Comparison of ENCODE assay signal across 13 cellular contexts in genomic region chr5:173310861-173311515, GRCh38. TPM values are rescaled to one million over a fixed set of nuclear protein-coding genes. Genes with fewer than 3 reads are reported as not detected.
DNase-seq lines count a peak whose midpoint lies in the region; ATAC-seq, FAIRE-seq and TF ChIP-seq lines count a peak whose summit lies in the region.
"Had no signal": no experiment of that assay in that cellular context is flagged by ENCODE, and none has a peak within 500 bp of the region (broad histone marks: within the 10 kb centered on the region; RNA-seq: fewer than 3 reads in every experiment).

No MANE protein-coding gene starts in this region.

- H3K9me3 Mint-ChIP-seq in astrocyte (ENCODE audit: unreplicated experiment) = peaks cover 8% of the 10 kb centered on the region

- H3K79me2 ChIP-seq in astrocyte (ENCODE audit: insufficient read depth, low read length) = no peaks in the 10 kb centered on the region

- peak overlapping the region; percentile 25 for H3K4me2 ChIP-seq in astrocyte (ENCODE audit: low read length)

- no peak for ATAC-seq in GM19467 (IDR thresholded peaks at IDR 0.05; ENCODE audit: unreplicated experiment)
- ATAC-seq: activated CD8-positive, alpha-beta memory T cell treated with anti-CD3 and anti-CD28 coated beads, Interleukin-2, amount 10 ng/mL, durations not matched to agents 7 days and 5 days; lower lobe of right lung had no signal

- in situ Hi-C loops in GM13977 (cut with MboI; ENCODE audit: low pct_unique_long_range_greater_than_20kb, low sequenced_read_pairs, unreplicated experiment) = no loop called here

- H4K20me1 ChIP-seq in astrocyte (ENCODE audit: insufficient read depth, low read length) = no peaks in the 10 kb centered on the region

- TF ChIP-seq CTCF in astrocyte (IDR thresholded peaks at IDR 0.05; ENCODE audit: insufficient read depth, low read depth, low read length) = no peak
- TF ChIP-seq CTCF in GM13977 (IDR thresholded peaks at IDR 0.05; ENCODE audit: extremely low read depth, insufficient read depth, missing control alignments) = no peak

- peaks cover 6% of the 10 kb centered on the region for H3K9me3 ChIP-seq in astrocyte (ENCODE audit: insufficient read depth, low read depth, low read length)
- H3K9me3 ChIP-seq: lower lobe of right lung had no signal

- H3K4me3 Mint-ChIP-seq in astrocyte (ENCODE audit: unreplicated experiment) = no peak overlapping the region
- H3K4me3 Mint-ChIP-seq: activated CD8-positive, alpha-beta memory T cell treated with anti-CD3 and anti-CD28 coated beads, Interleukin-2, amount 10 ng/mL, durations not matched to agents 7 days and 5 days; B cell had no signal

- H3K36me3 Mint-ChIP-seq in astrocyte (ENCODE audit: low read depth, unreplicated experiment) = peaks cover 11% of the 10 kb centered on the region

- peaks cover 16% of the 10 kb centered on the region for H3K4me1 Mint-ChIP-seq in astrocyte (ENCODE audit: low read depth, unreplicated experiment)
- H3K4me1 Mint-ChIP-seq: activated CD8-positive, alpha-beta memory T cell treated with anti-CD3 and anti-CD28 coated beads, Interleukin-2, amount 10 ng/mL, durations not matched to agents 7 days and 5 days; B cell had no signal

- no peaks in the 10 kb centered on the region for H3K36me3 ChIP-seq in astrocyte (ENCODE audit: insufficient read depth, low read length)
- H3K36me3 ChIP-seq: lower lobe of right lung had no signal

- peak overlapping the region; percentile 46 for H2AFZ ChIP-seq in astrocyte (ENCODE audit: low read depth, low read length)

- FAIRE-seq in astrocyte (lab: Jason Lieb, UNC) = no peak

- H3K27ac Mint-ChIP-seq in astrocyte (ENCODE audit: unreplicated experiment) = peak overlapping the region; percentile 36
- H3K27ac Mint-ChIP-seq: activated CD8-positive, alpha-beta memory T cell treated with anti-CD3 and anti-CD28 coated beads, Interleukin-2, amount 10 ng/mL, durations not matched to agents 7 days and 5 days; B cell had no signal

- H3K4me3 ChIP-seq in astrocyte (ENCODE audit: insufficient read depth, low read depth, low read length) = no peak overlapping the region
- H3K4me3 ChIP-seq: lower lobe of right lung had no signal

- no peak overlapping the region for H3K27ac ChIP-seq in astrocyte (ENCODE audit: low read depth, low read length)
- H3K27ac ChIP-seq: lower lobe of right lung had no signal

- DNase-seq in AG08396 (ENCODE audit: low spot score) (peak; percentile 49), astrocyte (ENCODE audit: low read depth) (no peak), hepatic stellate cell (ENCODE audit: low spot score) (peak; percentile 65), putamen (ENCODE audit: low spot score) (peak; percentile 61), DMS79 treated with DMSO at 0.1 percent for 48 hours (lab: John Stamatoyannopoulos, UW) (no peak), DMS114 treated with DMSO at 0.1 percent for 48 hours (lab: John Stamatoyannopoulos, UW; ENCODE audit: unreplicated experiment) (no peak), GM13977 (ENCODE audit: low spot score) (no peak)
- DNase-seq: activated CD8-positive, alpha-beta memory T cell treated with anti-CD3 and anti-CD28 coated beads, Interleukin-2, amount 10 ng/mL, durations not matched to agents 7 days and 5 days; lower lobe of right lung; NCI-H1436 treated with DMSO at 0.1 percent for 48 hours; T-helper 2 cell had no signal

- H3K27me3 Mint-ChIP-seq in astrocyte (ENCODE audit: low read depth, unreplicated experiment) = peaks cover 8% of the 10 kb centered on the region

- peaks cover 20% of the 10 kb centered on the region for H3K4me1 ChIP-seq in astrocyte (ENCODE audit: insufficient read depth, low read length)

- H3K9ac ChIP-seq in astrocyte (ENCODE audit: low read length) = peak overlapping the region; percentile 28

- no peaks in the 10 kb centered on the region for H3K27me3 ChIP-seq in astrocyte (ENCODE audit: insufficient read depth, low read length)

RNA-seq across cellular contexts. Expression of gene STC2, which starts 17.2 kb away (rescaled TPM):
- 164 and 206 TPM in 2 replicates for total RNA-seq in astrocyte
- total RNA-seq: B cell had no signal

Comparison
In these comparisons a context has a peak if more than half of its experiments do, and no peak if none do; other contexts are left out.
1. DNase-seq: peak in AG08396 (single experiment), hepatic stellate cell (single experiment) and putamen (single experiment); none in astrocyte (single experiment), DMS79 treated with DMSO at 0.1 percent for 48 hours (single experiment), DMS114 treated with DMSO at 0.1 percent for 48 hours (single experiment) and GM13977 (single experiment).